In genomic region chr20:43507150-43508080, GRCh38 we compare ENCODE assay signal across 8 cellular contexts. TPM values are rescaled to one million over a fixed set of nuclear protein-coding genes. Genes with fewer than 3 reads are reported as not detected.
DNase-seq lines count a peak whose midpoint lies in the region; FAIRE-seq and TF ChIP-seq lines count a peak whose summit lies in the region.

TSS of gene L3MBTL1 (plus strand) at chr20:43507697. CDS start at chr20:43513504, 5,807 bp downstream.

- H3K9me2 ChIP-seq in neural cell (ENCODE audit: insufficient read depth, low read length): no peaks in the 10 kb centered on the region

- no peak within 1 kb of the TSS for H3K27ac ChIP-seq in neural cell (ENCODE audit: low read length)

- no peak for TF ChIP-seq RAD21 in neural cell (conservative IDR thresholded peaks at IDR 0.05)

- H3K4me3 ChIP-seq in LNCaP clone FGC (ENCODE audit: low read depth, low read length) (peak within 1 kb of the TSS; percentile 64), neural cell (ENCODE audit: low read length) (peak within 1 kb of the TSS; percentile 66)

- H3K4me2 ChIP-seq in neural cell (ENCODE audit: low read length): peak within 1 kb of the TSS; percentile 44

- H3K9ac ChIP-seq in neural cell (ENCODE audit: low read length): peak within 1 kb of the TSS; percentile 41

- TF ChIP-seq CTCF in LNCaP clone FGC (IDR thresholded peaks at IDR 0.05; ENCODE audit: control insufficient read depth, extremely low read depth, insufficient read depth) (no peak), neural cell (IDR thresholded peaks at IDR 0.05; ENCODE audit: poor library complexity, severe bottlenecking) (peak; percentile 33)

- FAIRE-seq in frontal cortex (lab: Jason Lieb, UNC): no peak

- H3F3A ChIP-seq in neural cell (ENCODE audit: insufficient read depth, low read length, poor library complexity, severe bottlenecking): no peaks in the 10 kb centered on the region

- DNase-seq in D341Med (ENCODE audit: low spot score) (peak; percentile 79), LNCaP clone FGC (ENCODE audit: low read depth) (peak; percentile 27), frontal cortex (ENCODE audit: low spot score in 2 of 2) (peak; percentile 70 to 75), HCEC 1CT (no peak), DMS153 treated with DMSO at 0.1 percent for 48 hours (lab: John Stamatoyannopoulos, UW; ENCODE audit: unreplicated experiment) (no peak), OCI-M2 (lab: John Stamatoyannopoulos, UW; ENCODE audit: unreplicated experiment) (no peak)
- DNase-seq in activated T-cell treated with anti-CD3 and anti-CD28 coated beads, Interleukin-2, amount 50 U/mL, for 48 hours: peak; percentile 29 to 44

- H2AFZ ChIP-seq in neural cell (ENCODE audit: low read depth, low read length): peak within 1 kb of the TSS; percentile 27

- no peaks in the 10 kb centered on the region for H3K9me3 ChIP-seq in neural cell (ENCODE audit: low read length)

- no peak for TF ChIP-seq EP300 in neural cell (conservative IDR thresholded peaks at IDR 0.05; ENCODE audit: poor library complexity, severe bottlenecking)

- H3K27me3 ChIP-seq in neural cell (ENCODE audit: insufficient read depth, low read depth, low read length): peaks cover 20% of the 10 kb centered on the region

- no peaks in the 10 kb centered on the region for H4K20me1 ChIP-seq in neural cell (ENCODE audit: insufficient read depth)

- H3K36me3 ChIP-seq in neural cell (ENCODE audit: insufficient read depth, low read length): no peaks in the 10 kb centered on the region

- no peaks in the 10 kb centered on the region for H3K79me2 ChIP-seq in neural cell (replicated peaks; ENCODE audit: insufficient read depth, low read length)

TF ChIP-seq in neural cell, 6 proteins besides CTCF, POLR2A, EP300 and RAD21:
- TF ChIP-seq POLR2AphosphoS5 (IDR thresholded peaks at IDR 0.05) (no peak), TAF1 (IDR thresholded peaks at IDR 0.05; ENCODE audit: low read depth) (no peak), MXI1 (conservative IDR thresholded peaks at IDR 0.05; ENCODE audit: poor library complexity, severe bottlenecking) (no peak), REST (IDR thresholded peaks at IDR 0.05; ENCODE audit: borderline replicate concordance) (no peak), EZH2 (IDR thresholded peaks at IDR 0.05; ENCODE audit: borderline replicate concordance, insufficient read depth, low read length, poor library complexity, severe bottlenecking) (no peak), SMC3 (conservative IDR thresholded peaks at IDR 0.05; ENCODE audit: poor library complexity) (no peak)

RNA-seq across cellular contexts. Expression of gene L3MBTL1, which starts in this region (rescaled TPM):
- 16.3 TPM for total RNA-seq in frontal cortex
- polyA plus RNA-seq in neural cell: 22.0 and 24.4 TPM in 2 replicates
- 28.5 and 30.2 TPM in 2 replicates for polyA minus RNA-seq in neural cell

Comparison
In these comparisons a context has a peak if more than half of its experiments do, and no peak if none do; other contexts are left out.
1. DNase-seq: peak in D341Med (single experiment), LNCaP clone FGC (single experiment), activated T-cell treated with anti-CD3 and anti-CD28 coated beads, Interleukin-2, amount 50 U/mL, for 48 hours (2 of 2) and frontal cortex (2 of 2); none in HCEC 1CT (single experiment), DMS153 treated with DMSO at 0.1 percent for 48 hours (single experiment) and OCI-M2 (single experiment).